In genomic region chr12:69239286-69239921, GRCh38 we compare ENCODE assay signal across 1 cellular context.
A peak's percentile ranks its signal among the peaks of the same experiment; 100 is the strongest.
TF ChIP-seq lines count a peak whose summit lies in the region.

Gene CPSF6, plus strand, starts transcription at chr12:69239569. Its CDS starts 78 bp downstream, at chr12:69239647.

TF ChIP-seq in H1, 55 proteins besides CTCF, POLR2A, EP300 and RAD21:
- TF ChIP-seq CHD2 (IDR thresholded peaks at IDR 0.05; ENCODE audit: low read length) (no peak), BRCA1 (IDR thresholded peaks at IDR 0.05; ENCODE audit: low read depth, low read length) (no peak), RBBP5 (IDR thresholded peaks at IDR 0.05; ENCODE audit: borderline replicate concordance, low read depth, low read length) (peak; percentile 46; the same call in 1 of the 2 replicates), PHF8 (conservative IDR thresholded peaks at IDR 0.05; ENCODE audit: low read depth, low read length) (peak; percentile 96), KDM4A (IDR thresholded peaks at IDR 0.05; ENCODE audit: low read depth, low read length, severe bottlenecking) (peak; percentile 54), YY1 (IDR thresholded peaks at IDR 0.05; ENCODE audit: low read depth, low read length) (peak; percentile 88), NANOG (IDR thresholded peaks at IDR 0.05; ENCODE audit: insufficient read depth, low read depth, low read length, poor library complexity, severe bottlenecking) (no peak), TAF1 (IDR thresholded peaks at IDR 0.05; ENCODE audit: low read depth, low read length) (peak; percentile 86), MAFK (IDR thresholded peaks at IDR 0.05; ENCODE audit: low read depth, low read length) (no peak), CREB1 (IDR thresholded peaks at IDR 0.05) (peak; percentile 89), POLR2AphosphoS5 (IDR thresholded peaks at IDR 0.05; ENCODE audit: low read depth, low read length) (peak; percentile 92), TAF7 (optimal IDR thresholded peaks at IDR 0.05; ENCODE audit: borderline replicate concordance, low read depth, low read length) (peak; percentile 55), ASH2L (IDR thresholded peaks at IDR 0.05; ENCODE audit: low read length) (peak; percentile 68), SP1 (IDR thresholded peaks at IDR 0.05; ENCODE audit: low read depth, low read length) (no peak), RFX5 (IDR thresholded peaks at IDR 0.05; ENCODE audit: borderline replicate concordance, low read depth, low read length) (no peak), GTF2F1 (IDR thresholded peaks at IDR 0.05; ENCODE audit: borderline replicate concordance, low read depth, low read length) (no peak), MAX (IDR thresholded peaks at IDR 0.05) (0 out of 2 replicates have a peak, but pooled peaks have one; percentile 24), CEBPB (IDR thresholded peaks at IDR 0.05; ENCODE audit: low read depth, low read length) (peak; percentile 64), TBP (IDR thresholded peaks at IDR 0.05; ENCODE audit: low read depth, low read length) (peak; percentile 82), NRF1 (IDR thresholded peaks at IDR 0.05; ENCODE audit: low read depth, low read length) (no peak), GABPA (IDR thresholded peaks at IDR 0.05; ENCODE audit: borderline replicate concordance, insufficient read depth, low read length) (no peak), RXRA (IDR thresholded peaks at IDR 0.05; ENCODE audit: insufficient read depth, low read depth, low read length) (no peak), SIX5 (IDR thresholded peaks at IDR 0.05; ENCODE audit: low read depth, low read length) (no peak)
